In genomic region chr9:137297060-137297664, GRCh38 we compare ENCODE assay signal across 12 cellular contexts. TPM values are rescaled to one million over a fixed set of nuclear protein-coding genes. Genes with fewer than 3 reads are reported as not detected.
DNase-seq lines count a peak whose midpoint lies in the region; ATAC-seq and TF ChIP-seq lines count a peak whose summit lies in the region.
"Had no signal": no experiment of that assay in that cellular context is flagged by ENCODE, and none has a peak within 500 bp of the region (broad histone marks: within the 10 kb centered on the region; RNA-seq: fewer than 3 reads in every experiment).

No MANE protein-coding gene starts in this region.

- intact Hi-C loops in CD4-positive, alpha-beta T cell (cut with DNase I, micrococcal nuclease): loop anchor here in 1 of 2 experiments (5.0 kb wide), 1 partner anchor 150 kb away; no protein-coding TSS in a partner anchor

- H3K9me3 Mint-ChIP-seq in CD4-positive, alpha-beta T cell: no peaks in the 10 kb centered on the region
- H3K9me3 Mint-ChIP-seq in progenitor cell of endocrine pancreas (ENCODE audit: low read depth): no peaks in the 10 kb centered on the region
- H3K9me3 Mint-ChIP-seq: activated T-helper 2 cell treated with anti-CD3 and anti-CD28 coated beads, Interferon-gamma antibody, Interleukin-2, Interleukin-4, amounts not matched to agents 10 μg/mL and 5 μg/mL and 100 μg/mL, durations not matched to agents 14 hours and 24 hours and 36 hours had no signal

- H3K4me1 ChIP-seq in gastroesophageal sphincter: peaks cover 0 to 58% (median 12%) of the 10 kb centered on the region in 3 donors

- 33% methylated on average over 1 of the region's 9 CpGs; no CpG with 5 or more reads in 1 of the 2 donors for WGBS in gastroesophageal sphincter (ENCODE audit: low coverage in 1 of 2), 2 donors

- H3K4me3 ChIP-seq in gastroesophageal sphincter: no peak overlapping the region
- H3K4me3 ChIP-seq in coronary artery: no peak overlapping the region

- peaks cover 5% of the 10 kb centered on the region for H3K4me1 Mint-ChIP-seq in CD4-positive, alpha-beta T cell (ENCODE audit: low read depth)
- peaks cover 41% of the 10 kb centered on the region for H3K4me1 Mint-ChIP-seq in progenitor cell of endocrine pancreas (ENCODE audit: low read depth)

- no peak overlapping the region for H3K27ac Mint-ChIP-seq in CD4-positive, alpha-beta T cell
- peak overlapping the region; percentile 74 for H3K27ac Mint-ChIP-seq in progenitor cell of endocrine pancreas

- TF ChIP-seq EP300 in gastroesophageal sphincter (IDR thresholded peaks at IDR 0.05): no peak

- H3K9me3 ChIP-seq in CD4-positive, alpha-beta T cell (ENCODE audit: control insufficient read depth, low read length): no peaks in the 10 kb centered on the region
- H3K9me3 ChIP-seq in gastroesophageal sphincter: no peaks in the 10 kb centered on the region

- no peak for TF ChIP-seq POLR2A in gastroesophageal sphincter (IDR thresholded peaks at IDR 0.05)

- POLR2A ChIA-PET in CD4-positive, alpha-beta T cell (lab: Charles Lee): no interaction called here
- POLR2A ChIA-PET in RWPE1 (lab: Yijun Ruan, JAX; ENCODE audit: low non-redundant PET): no interaction called here

- H3K4me3 Mint-ChIP-seq in CD4-positive, alpha-beta T cell: peak overlapping the region; percentile 65
- H3K4me3 Mint-ChIP-seq in progenitor cell of endocrine pancreas (ENCODE audit: low read depth): peak overlapping the region; percentile 47

- H3K36me3 Mint-ChIP-seq in CD4-positive, alpha-beta T cell (ENCODE audit: low read depth): no peaks in the 10 kb centered on the region
- no peaks in the 10 kb centered on the region for H3K36me3 Mint-ChIP-seq in progenitor cell of endocrine pancreas (ENCODE audit: insufficient read depth)

- CTCF ChIA-PET in CD4-positive, alpha-beta T cell (lab: Charles Lee): no interaction called here
- CTCF ChIA-PET in RWPE1 (lab: Yijun Ruan, JAX): interaction anchor here (0.6 to 1.5 kb wide), 3 partner anchors 148 to 857 kb away, joined by 3 to 8 read pairs (median 4); no protein-coding TSS in a partner anchor

- H3K27ac ChIP-seq in CD4-positive, alpha-beta T cell (ENCODE audit: low read depth, low read length): no peak overlapping the region
- H3K27ac ChIP-seq in RWPE1: peak overlapping the region; percentile 44
- H3K27ac ChIP-seq in gastroesophageal sphincter: peak overlapping the region in 3 of 4 donors; percentile 58 to 76 (median 73)
- peak overlapping the region in 1 of 2 donors; percentile 76 for H3K27ac ChIP-seq in coronary artery

- DNase-seq in CD4-positive, alpha-beta T cell: no peak
- no peak for DNase-seq in RWPE1 (ENCODE audit: low spot score)
- DNase-seq in progenitor cell of endocrine pancreas (ENCODE audit: low spot score, unreplicated experiment): no peak
- DNase-seq in coronary artery (ENCODE audit: low spot score): no peak
- no peak for DNase-seq in NCI-H128 (lab: John Stamatoyannopoulos, UW; ENCODE audit: unreplicated experiment)
- no peak for DNase-seq in NCI-H187 treated with DMSO at 0.1 percent for 48 hours (lab: John Stamatoyannopoulos, UW)
- DNase-seq: effector CD4-positive, alpha-beta T cell; NCI-H2081 treated with DMSO at 0.1 percent for 48 hours had no signal

- no peaks in the 10 kb centered on the region for H3K36me3 ChIP-seq in gastroesophageal sphincter

- peaks cover 73% of the 10 kb centered on the region for H3K27me3 ChIP-seq in CD4-positive, alpha-beta T cell (ENCODE audit: control insufficient read depth, insufficient read depth, low read length)
- H3K27me3 ChIP-seq in gastroesophageal sphincter: peaks cover 95% of the 10 kb centered on the region

- H3K27me3 Mint-ChIP-seq in CD4-positive, alpha-beta T cell: peaks cover 46% of the 10 kb centered on the region
- H3K27me3 Mint-ChIP-seq in progenitor cell of endocrine pancreas: peaks cover 3% of the 10 kb centered on the region

- no peak for TF ChIP-seq CTCF in CD4-positive, alpha-beta T cell (IDR thresholded peaks at IDR 0.05)
- TF ChIP-seq CTCF in RWPE1 (conservative IDR thresholded peaks at IDR 0.05; ENCODE audit: low read depth): no peak
- TF ChIP-seq CTCF in gastroesophageal sphincter (IDR thresholded peaks at IDR 0.05): no peak
- no peak for TF ChIP-seq CTCF in progenitor cell of endocrine pancreas (IDR thresholded peaks at IDR 0.05; ENCODE audit: unreplicated experiment)
- TF ChIP-seq CTCF in coronary artery (IDR thresholded peaks at IDR 0.05): no peak

- no peak for ATAC-seq in CD4-positive, alpha-beta T cell (ENCODE audit: poor library complexity)
- ATAC-seq in gastroesophageal sphincter (no peak), GM19023 (IDR thresholded peaks at IDR 0.05; ENCODE audit: unreplicated experiment) (no peak)

RNA-seq across cellular contexts. Expression of gene NRARP, which starts 4.9 kb away (rescaled TPM):
- total RNA-seq in CD4-positive, alpha-beta T cell: 1 to 10 TPM in 1 of 2 experiments, under 1 TPM in 1; 0.96 to 1.4 TPM
- total RNA-seq in gastroesophageal sphincter (10 to 100 TPM in 1 of 4 donors, 1 to 10 TPM in 3; 3.8 to 11.3 (median 4.3) TPM), progenitor cell of endocrine pancreas (24.0 and 27.1 TPM in 2 replicates)

RNA-seq across cellular contexts. Expression of gene TOR4A, which starts 19.6 kb away (rescaled TPM):
- total RNA-seq in CD4-positive, alpha-beta T cell: under 1 TPM; 0.67 to 0.80 TPM
- total RNA-seq in gastroesophageal sphincter: 1 to 10 TPM; 4.7 to 7.4 (median 6.9) TPM
- total RNA-seq in progenitor cell of endocrine pancreas: 8.0 and 8.5 TPM in 2 replicates

RNA-seq across cellular contexts. Expression of gene NELFB, which starts 42.0 kb away (rescaled TPM):
- total RNA-seq in CD4-positive, alpha-beta T cell: 10 to 100 TPM; 20.7 to 21.2 TPM
- total RNA-seq in gastroesophageal sphincter (10 to 100 TPM; 36.9 to 58.8 (median 45.2) TPM), progenitor cell of endocrine pancreas (62.3 and 63.3 TPM in 2 replicates)

RNA-seq across cellular contexts. Expression of gene STPG3, which starts 46.1 kb away (rescaled TPM):
- not detected for total RNA-seq in CD4-positive, alpha-beta T cell
- total RNA-seq in gastroesophageal sphincter (not detected), progenitor cell of endocrine pancreas (not detected in 2 replicates)
- total RNA-seq: posterior vena cava had no signal

RNA-seq across cellular contexts. Expression of gene TUBB4B, which starts 56.1 kb away (rescaled TPM):
- total RNA-seq in CD4-positive, alpha-beta T cell: 10 to 100 TPM; 93.8 to 98.2 TPM
- total RNA-seq in gastroesophageal sphincter (100 to 1,000 TPM; 220 to 488 (median 265) TPM), progenitor cell of endocrine pancreas (233 and 245 TPM in 2 replicates)
